19 cellular contexts compared by ENCODE assay signal in the genomic region with DNA sequence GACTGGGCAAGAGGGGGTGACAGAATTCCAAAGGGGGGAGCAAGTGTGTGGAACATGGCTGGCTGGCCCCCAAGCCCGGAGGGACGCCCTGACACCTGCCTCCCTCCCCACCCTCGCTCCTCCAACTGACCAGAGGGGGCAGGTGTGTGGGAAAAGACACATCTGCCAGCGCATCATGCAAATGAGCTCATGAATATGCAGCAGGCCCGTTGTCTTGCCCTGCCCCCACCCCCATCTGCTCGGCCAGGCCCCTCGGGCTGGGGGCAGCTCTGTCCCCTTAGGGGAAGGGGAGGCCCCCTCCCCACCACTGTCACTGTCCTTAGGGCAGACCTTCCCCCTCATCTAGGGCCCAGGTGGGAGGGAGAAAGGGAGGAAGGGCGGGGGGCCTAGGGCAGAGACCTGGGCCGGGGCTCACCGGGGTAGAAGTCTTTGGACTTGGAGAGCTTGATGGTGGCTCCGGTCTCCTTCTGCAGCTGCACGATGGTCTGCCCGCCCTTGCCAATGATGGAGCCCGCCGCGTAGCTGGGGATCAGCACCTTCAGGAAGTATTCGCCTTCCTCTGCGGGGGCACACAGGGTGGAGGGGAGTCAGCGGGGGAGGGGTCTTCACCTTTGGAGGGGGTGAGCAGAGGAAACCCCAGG. TPM values are rescaled to one million over a fixed set of nuclear protein-coding genes. Genes with fewer than 3 reads are reported as not detected.
A peak's percentile ranks its signal among the peaks of the same experiment; 100 is the strongest.
DNase-seq lines count a peak whose midpoint lies in the region; ATAC-seq, FAIRE-seq and TF ChIP-seq lines count a peak whose summit lies in the region.
"Had no signal": no experiment of that assay in that cellular context is flagged by ENCODE, and none has a peak within 500 bp of the region (broad histone marks: within the 10 kb centered on the region; RNA-seq: fewer than 3 reads in every experiment).

No MANE protein-coding gene starts in this region.

- no peak for TF ChIP-seq EP300 in H1 (IDR thresholded peaks at IDR 0.05; ENCODE audit: borderline replicate concordance in 1 of 2, low read depth in 2 of 2, low read length in 2 of 2)

- H4K5ac ChIP-seq in H1 (ENCODE audit: insufficient read length, low read depth, low read length) = no peak overlapping the region

- H3K23me2 ChIP-seq in H1 (ENCODE audit: low read depth, low read length) = peaks cover 6% of the 10 kb centered on the region; the same call in 1 of the 2 replicates

- no peak overlapping the region for H3K4me3 Mint-ChIP-seq in activated CD8-positive, alpha-beta memory T cell treated with anti-CD3 and anti-CD28 coated beads, Interleukin-2, amount 10 ng/mL, durations not matched to agents 7 days and 5 days
- H3K4me3 Mint-ChIP-seq in progenitor cell of endocrine pancreas (ENCODE audit: low read depth) = no peak overlapping the region
- no peak overlapping the region for H3K4me3 Mint-ChIP-seq in naive thymus-derived CD4-positive, alpha-beta T cell
- H3K4me3 Mint-ChIP-seq: activated T-helper 17 cell treated with anti-CD3 and anti-CD28 coated beads, Interleukin-2, amount 50 U/mL, for 72 hours had no signal

- H3K23ac ChIP-seq in H1 (ENCODE audit: insufficient read length) = no peak overlapping the region

- TF ChIP-seq POLR2A in H1 (IDR thresholded peaks at IDR 0.05; ENCODE audit: control extremely low read depth in 1 of 2, low read depth in 2 of 2, low read length in 2 of 2) = no peak
- no peak for TF ChIP-seq POLR2A in lower leg skin (IDR thresholded peaks at IDR 0.05)

- H3K56ac ChIP-seq in H1 (replicated peaks; ENCODE audit: insufficient read length, low read depth, low read length) = no peak overlapping the region

- no peak for FAIRE-seq in H1 (lab: Jason Lieb, UNC)
- FAIRE-seq: endometrium had no signal

- H4K20me1 ChIP-seq in H1 (replicated peaks in 1 of 2; ENCODE audit: control insufficient read depth in 1 of 2, insufficient read depth in 2 of 2, low read length in 2 of 2) = peaks cover 1 to 4% of the 10 kb centered on the region in 2 experiments

- H2BK15ac ChIP-seq in H1 (ENCODE audit: low read length) = no peak overlapping the region

- no peaks in the 10 kb centered on the region for H3K79me2 ChIP-seq in H1 (ENCODE audit: control insufficient read depth in 1 of 2, insufficient read depth in 2 of 2, low read length in 2 of 2)

- no peak overlapping the region for H2BK5ac ChIP-seq in H1 (ENCODE audit: low read depth, low read length)

- DNase-seq in activated CD8-positive, alpha-beta memory T cell treated with anti-CD3 and anti-CD28 coated beads, Interleukin-2, amount 10 ng/mL, durations not matched to agents 7 days and 5 days = no peak
- DNase-seq in activated CD8-positive, alpha-beta memory T cell treated with anti-CD3 and anti-CD28 coated beads for 24 hours = no peak
- DNase-seq in NCI-H82 (lab: John Stamatoyannopoulos, UW) (peak; percentile 67), H1 (ENCODE audit: low read depth in 1 of 2, low spot score in 2 of 2) (peak in 1 of 2 experiments; percentile 83), progenitor cell of endocrine pancreas (ENCODE audit: low spot score, unreplicated experiment) (no peak), lower leg skin (ENCODE audit: low spot score in 2 of 2) (no peak)
- DNase-seq in activated naive CD4-positive, alpha-beta T cell treated with anti-CD3 and anti-CD28 coated beads, Interleukin-2, amount 50 U/mL, for 16 hours = no peak
- no peak for DNase-seq in naive thymus-derived CD4-positive, alpha-beta T cell
- DNase-seq: activated CD4-positive, alpha-beta T cell treated with anti-CD3 and anti-CD28 coated beads, Interleukin-2, amount 50 U/mL, for 1 hour; brain microvascular endothelial cell; DMS153; HCEC 1CT; NCI-H1436; stimulated activated CD4-positive, alpha-beta T cell treated with anti-CD3 and anti-CD28 coated beads, Interleukin-4, amount 100 ng/mL, for 24 hours; stimulated activated naive CD4-positive, alpha-beta T cell had no signal

- no peak overlapping the region for H3K27ac Mint-ChIP-seq in activated CD8-positive, alpha-beta memory T cell treated with anti-CD3 and anti-CD28 coated beads, Interleukin-2, amount 10 ng/mL, durations not matched to agents 7 days and 5 days
- no peak overlapping the region for H3K27ac Mint-ChIP-seq in progenitor cell of endocrine pancreas
- H3K27ac Mint-ChIP-seq in naive thymus-derived CD4-positive, alpha-beta T cell = no peak overlapping the region
- H3K27ac Mint-ChIP-seq: activated T-helper 17 cell treated with anti-CD3 and anti-CD28 coated beads, Interleukin-2, amount 50 U/mL, for 72 hours had no signal

- CTCF ChIA-PET in activated CD8-positive, alpha-beta memory T cell treated with anti-CD3 and anti-CD28 coated beads, Interleukin-2, amount 10 ng/mL, durations not matched to agents 7 days and 5 days (lab: Charles Lee) = no interaction called here
- CTCF ChIA-PET in H1 (lab: Charles Lee; ENCODE audit: partially characterized antibody) = interaction anchor here (0.8 to 2.4 kb wide), 21 partner anchors 8 to 804 kb away, joined by 3 to 8 read pairs (median 3); a partner anchor contains a TSS
- CTCF ChIA-PET in naive thymus-derived CD4-positive, alpha-beta T cell (lab: Charles Lee) = no interaction called here

- no peaks in the 10 kb centered on the region for H3K36me3 Mint-ChIP-seq in activated CD8-positive, alpha-beta memory T cell treated with anti-CD3 and anti-CD28 coated beads, Interleukin-2, amount 10 ng/mL, durations not matched to agents 7 days and 5 days
- H3K36me3 Mint-ChIP-seq in progenitor cell of endocrine pancreas (ENCODE audit: insufficient read depth) = no peaks in the 10 kb centered on the region
- H3K36me3 Mint-ChIP-seq in naive thymus-derived CD4-positive, alpha-beta T cell = peaks cover 0 to 9% (median 0%) of the 10 kb centered on the region in 5 donors

- intact Hi-C loops in naive thymus-derived CD4-positive, alpha-beta T cell (cut with micrococcal nuclease) = no loop called here
- intact Hi-C loops in lower leg skin (cut with DNase I; ENCODE audit: low total_unique reads) = no loop called here

- H3K9me3 ChIP-seq in H1 (ENCODE audit: insufficient read depth in 2 of 2, low read depth in 1 of 2, low read length in 1 of 2) = no peaks in the 10 kb centered on the region
- H3K9me3 ChIP-seq in naive thymus-derived CD4-positive, alpha-beta T cell (ENCODE audit: control insufficient read depth in 2 of 3, low read length in 3 of 3) = no peaks in the 10 kb centered on the region

- 29% methylated on average over 11 of the region's 19 CpGs; no CpG with 5 or more reads in 1 of the 2 experiments for WGBS in H1 (ENCODE audit: extremely low coverage in 1 of 2, insufficient coverage in 1 of 2, insufficient read length in 1 of 2, insufficient replicate concordance in 2 of 2, low coverage in 1 of 2, low lambda C conversion rate in 2 of 2, missing lambda C conversion rate in 1 of 2), 2 experiments
- 15% methylated on average over 19 of the region's 19 CpGs for WGBS in lower leg skin, 2 donors

- TF ChIP-seq RAD21 in H1 (IDR thresholded peaks at IDR 0.05 in 1 of 2, conservative IDR thresholded peaks at IDR 0.05 in 1 of 2; ENCODE audit: low read depth in 2 of 2, low read length in 2 of 2) = peak in 1 of 2 experiments; percentile 33; a peak in 3 of 4 replicates

- peak overlapping the region; percentile 5 to 53 (median 16); a peak in 5 of 8 replicates for H3K4me3 ChIP-seq in H1 (ENCODE audit: extremely low read depth in 1 of 4, insufficient read depth in 2 of 4, low read depth in 3 of 4, low read length in 4 of 4)
- no peak overlapping the region for H3K4me3 ChIP-seq in naive thymus-derived CD4-positive, alpha-beta T cell (ENCODE audit: low read length)
- H3K4me3 ChIP-seq in lower leg skin (ENCODE audit: low read depth, poor library complexity, severe bottlenecking) = no peak overlapping the region

- no peaks in the 10 kb centered on the region for H3K79me1 ChIP-seq in H1 (ENCODE audit: low read depth, low read length)

- 0 out of 2 replicates have a peak overlapping the region, but pooled peaks have one; percentile 65 for H2AK5ac ChIP-seq in H1 (ENCODE audit: low read depth, low read length)

- H3K4me1 Mint-ChIP-seq in activated CD8-positive, alpha-beta memory T cell treated with anti-CD3 and anti-CD28 coated beads, Interleukin-2, amount 10 ng/mL, durations not matched to agents 7 days and 5 days = peaks cover 2% of the 10 kb centered on the region
- H3K4me1 Mint-ChIP-seq in progenitor cell of endocrine pancreas (ENCODE audit: low read depth) = peaks cover 3% of the 10 kb centered on the region
- peaks cover 0 to 6% (median 0%) of the 10 kb centered on the region in 7 donors for H3K4me1 Mint-ChIP-seq in naive thymus-derived CD4-positive, alpha-beta T cell
- H3K4me1 Mint-ChIP-seq: activated T-helper 17 cell treated with anti-CD3 and anti-CD28 coated beads, Interleukin-2, amount 50 U/mL, for 72 hours had no signal

- H3K36me3 ChIP-seq in H1 (ENCODE audit: control insufficient read depth in 2 of 4, insufficient read depth in 4 of 4, low read length in 3 of 4) = peaks cover 0 to 10% (median 3%) of the 10 kb centered on the region in 4 experiments; a peak in 3 of 8 replicates
- no peaks in the 10 kb centered on the region for H3K36me3 ChIP-seq in naive thymus-derived CD4-positive, alpha-beta T cell (ENCODE audit: control insufficient read depth in 2 of 3, insufficient read depth in 3 of 3, low read length in 3 of 3)
- H3K36me3 ChIP-seq: brain microvascular endothelial cell had no signal

- no peak overlapping the region for H4K8ac ChIP-seq in H1 (ENCODE audit: extremely low read depth, insufficient read depth, low read length)

- ATAC-seq in activated CD8-positive, alpha-beta memory T cell treated with anti-CD3 and anti-CD28 coated beads, Interleukin-2, amount 10 ng/mL, durations not matched to agents 7 days and 5 days = peak; percentile 16
- no peak for ATAC-seq in naive thymus-derived CD4-positive, alpha-beta T cell
- ATAC-seq: activated T-helper 17 cell treated with anti-CD3 and anti-CD28 coated beads, Interleukin-2, amount 50 U/mL, for 72 hours had no signal

- no peak overlapping the region for H3K14ac ChIP-seq in H1 (ENCODE audit: insufficient read length)

- H3K27me3 Mint-ChIP-seq in activated CD8-positive, alpha-beta memory T cell treated with anti-CD3 and anti-CD28 coated beads, Interleukin-2, amount 10 ng/mL, durations not matched to agents 7 days and 5 days = peaks cover 37% of the 10 kb centered on the region
- peaks cover 64% of the 10 kb centered on the region for H3K27me3 Mint-ChIP-seq in progenitor cell of endocrine pancreas
- peaks cover 37 to 64% (median 62%) of the 10 kb centered on the region in 5 donors for H3K27me3 Mint-ChIP-seq in naive thymus-derived CD4-positive, alpha-beta T cell

- peak overlapping the region; percentile 48 to 69 for H3K4me2 ChIP-seq in H1 (ENCODE audit: insufficient read depth in 1 of 2, low read depth in 2 of 2, low read length in 2 of 2)

- no peak overlapping the region; the same call in 1 of the 2 replicates for H3K27ac ChIP-seq in H1 (ENCODE audit: low read depth, low read length)
- no peak overlapping the region for H3K27ac ChIP-seq in naive thymus-derived CD4-positive, alpha-beta T cell (ENCODE audit: low read depth, low read length)
- H3K27ac ChIP-seq: brain microvascular endothelial cell had no signal

- H3K27me3 ChIP-seq in H1 (replicated peaks in 1 of 4; ENCODE audit: control insufficient read depth in 3 of 4, extremely low read depth in 1 of 4, insufficient read depth in 3 of 4, low read length in 3 of 4) = peaks cover 0 to 2% (median 0%) of the 10 kb centered on the region in 4 experiments; a peak in 1 of 7 replicates
- H3K27me3 ChIP-seq in naive thymus-derived CD4-positive, alpha-beta T cell (ENCODE audit: control insufficient read depth in 2 of 2, insufficient read depth in 2 of 2, low read length in 2 of 2) = no peaks in the 10 kb centered on the region
- H3K27me3 ChIP-seq: brain microvascular endothelial cell had no signal

- H2BK12ac ChIP-seq in H1 (ENCODE audit: low read depth, low read length) = 0 out of 2 replicates have a peak overlapping the region, but pooled peaks have one; percentile 17

- no peaks in the 10 kb centered on the region for H3K9me3 Mint-ChIP-seq in activated CD8-positive, alpha-beta memory T cell treated with anti-CD3 and anti-CD28 coated beads, Interleukin-2, amount 10 ng/mL, durations not matched to agents 7 days and 5 days (ENCODE audit: low read depth)
- no peaks in the 10 kb centered on the region for H3K9me3 Mint-ChIP-seq in progenitor cell of endocrine pancreas (ENCODE audit: low read depth)
- H3K9me3 Mint-ChIP-seq in naive thymus-derived CD4-positive, alpha-beta T cell = peaks cover 0 to 8% (median 0%) of the 10 kb centered on the region in 11 donors
- H3K9me3 Mint-ChIP-seq: activated T-helper 17 cell treated with anti-CD3 and anti-CD28 coated beads, Interleukin-2, amount 50 U/mL, for 72 hours had no signal

- H3K4me1 ChIP-seq in H1 (replicated peaks in 1 of 4; ENCODE audit: control insufficient read depth in 3 of 4, insufficient read depth in 4 of 4, low read length in 3 of 4) = peaks cover 0 to 11% (median 2%) of the 10 kb centered on the region in 4 experiments; a peak in 5 of 7 replicates
- H3K4me1 ChIP-seq in naive thymus-derived CD4-positive, alpha-beta T cell (ENCODE audit: control insufficient read depth in 2 of 2, insufficient read depth in 2 of 2, low read length in 2 of 2) = no peaks in the 10 kb centered on the region

- TF ChIP-seq CTCF in H1 (IDR thresholded peaks at IDR 0.05; ENCODE audit: control extremely low read depth in 1 of 3, insufficient read depth in 1 of 3, low read depth in 1 of 3, low read length in 3 of 3) (peak; percentile 38 to 71 (median 69)), progenitor cell of endocrine pancreas (IDR thresholded peaks at IDR 0.05; ENCODE audit: unreplicated experiment) (peak; percentile 29), lower leg skin (IDR thresholded peaks at IDR 0.05) (no peak)

- POLR2A ChIA-PET in H1 (lab: Charles Lee; ENCODE audit: partially characterized antibody) = interaction anchor here (0.9 to 2.4 kb wide), 8 partner anchors 8 to 38 kb away, joined by 3 to 8 read pairs (median 4); a partner anchor contains a TSS
- POLR2A ChIA-PET in naive thymus-derived CD4-positive, alpha-beta T cell (lab: Charles Lee) = no interaction called here

- no peak overlapping the region for H3K4ac ChIP-seq in H1 (replicated peaks; ENCODE audit: insufficient read length, low read depth, low read length)

- H2AFZ ChIP-seq in H1 (ENCODE audit: low read length) = no peak overlapping the region

- no peak overlapping the region for H4K91ac ChIP-seq in H1 (replicated peaks; ENCODE audit: insufficient read length, low read length)

- H3K9ac ChIP-seq in H1 (replicated peaks in 1 of 4; ENCODE audit: extremely low read depth in 1 of 4, low read depth in 3 of 4, low read length in 3 of 4) = no peak overlapping the region

- H3K18ac ChIP-seq in H1 (ENCODE audit: extremely low read depth, low read length) = no peak overlapping the region; the same call in 1 of the 2 replicates

- H2BK120ac ChIP-seq in H1 (replicated peaks; ENCODE audit: low read depth, low read length) = no peak overlapping the region

- H2BK20ac ChIP-seq in H1 (ENCODE audit: low read length) = no peak overlapping the region

RNA-seq across cellular contexts. Expression of a gene that starts 12.9 kb away (rescaled TPM):
- under 1 TPM; 0.02 to 0.18 TPM for total RNA-seq in activated CD8-positive, alpha-beta memory T cell treated with anti-CD3 and anti-CD28 coated beads, Interleukin-2, amount 10 ng/mL, durations not matched to agents 7 days and 5 days
- 22.7 and 24.6 TPM in 2 replicates for total RNA-seq in H1 (2021; fragmentation: NEBNext Ultra II Directional; extraction: Animal tissue kit (Norgen Biotek cat#: 25700))
- polyA plus RNA-seq in H1 (2011; rRNA removed) = 3.2 and 4.5 TPM in 2 replicates
- polyA plus RNA-seq in H1 (2011; cell fraction: cytosol; rRNA removed) = 2.7 TPM
- 4.4 TPM for polyA plus RNA-seq in H1 (2011; cell fraction: nucleus; rRNA removed)
- 11.1 to 12.7 TPM (median 11.8 TPM) in 4 replicates for polyA plus RNA-seq in H1 (2012, experiment 1 of 2)
- polyA plus RNA-seq in H1 (2012, experiment 2 of 2) = 10.4 TPM
- 8.0 TPM for polyA plus RNA-seq in H1 (2013, experiment 1 of 2)
- 7.7 TPM for polyA plus RNA-seq in H1 (2013, experiment 2 of 2)
- polyA minus RNA-seq in H1 (2011; rRNA and poly(A)+ RNA removed) = 6.2 and 7.1 TPM in 2 replicates
- 10.1 TPM for polyA minus RNA-seq in H1 (2011; cell fraction: cytosol; rRNA and poly(A)+ RNA removed)
- 4.7 TPM for polyA minus RNA-seq in H1 (2011; cell fraction: nucleus; rRNA and poly(A)+ RNA removed)
- total RNA-seq in progenitor cell of endocrine pancreas (0.44 and 0.53 TPM in 2 replicates), lower leg skin (under 1 TPM; 0.25 to 0.91 (median 0.66) TPM)
- under 1 TPM in 1 of 5 experiments, not detected in 4; 0.19 TPM for total RNA-seq in naive thymus-derived CD4-positive, alpha-beta T cell
- not detected for polyA plus RNA-seq in naive thymus-derived CD4-positive, alpha-beta T cell

RNA-seq across cellular contexts. Expression of a gene that starts 34.6 kb away (rescaled TPM):
- 10 to 100 TPM; 24.4 to 35.1 TPM for total RNA-seq in activated CD8-positive, alpha-beta memory T cell treated with anti-CD3 and anti-CD28 coated beads, Interleukin-2, amount 10 ng/mL, durations not matched to agents 7 days and 5 days
- 16.1 and 17.4 TPM in 2 replicates for total RNA-seq in H1 (2021; fragmentation: NEBNext Ultra II Directional; extraction: Animal tissue kit (Norgen Biotek cat#: 25700))
- 7.8 and 11.5 TPM in 2 replicates for polyA plus RNA-seq in H1 (2011; rRNA removed)
- 10.1 TPM for polyA plus RNA-seq in H1 (2011; cell fraction: cytosol; rRNA removed)
- 28.3 TPM for polyA plus RNA-seq in H1 (2011; cell fraction: nucleus; rRNA removed)
- 8.6 to 11.4 TPM (median 10.5 TPM) in 4 replicates for polyA plus RNA-seq in H1 (2012, experiment 1 of 2)
- 7.5 TPM for polyA plus RNA-seq in H1 (2012, experiment 2 of 2)
- polyA plus RNA-seq in H1 (2013, experiment 1 of 2) = 7.2 TPM
- polyA plus RNA-seq in H1 (2013, experiment 2 of 2) = 7.1 TPM
- polyA minus RNA-seq in H1 (2011; rRNA and poly(A)+ RNA removed) = 4.9 and 6.1 TPM in 2 replicates
- polyA minus RNA-seq in H1 (2011; cell fraction: cytosol; rRNA and poly(A)+ RNA removed) = 11.1 TPM
- polyA minus RNA-seq in H1 (2011; cell fraction: nucleus; rRNA and poly(A)+ RNA removed) = 36.0 TPM
- 22.2 and 23.2 TPM in 2 replicates for total RNA-seq in progenitor cell of endocrine pancreas
- total RNA-seq in naive thymus-derived CD4-positive, alpha-beta T cell = 10 to 100 TPM; 15.5 to 35.8 (median 25.3) TPM
- polyA plus RNA-seq in naive thymus-derived CD4-positive, alpha-beta T cell = 10 to 100 TPM; 10.1 to 12.9 TPM
- 10 to 100 TPM in 2 of 4 donors, 1 to 10 TPM in 2; 7.2 to 14.4 (median 10.4) TPM for total RNA-seq in lower leg skin

RNA-seq across cellular contexts. Expression of a gene that starts 46.1 kb away (rescaled TPM):
- total RNA-seq in activated CD8-positive, alpha-beta memory T cell treated with anti-CD3 and anti-CD28 coated beads, Interleukin-2, amount 10 ng/mL, durations not matched to agents 7 days and 5 days = under 1 TPM in 1 of 2 experiments, not detected in 1; 0.18 TPM
- not detected in 2 replicates for total RNA-seq in H1 (2021; fragmentation: NEBNext Ultra II Directional; extraction: Animal tissue kit (Norgen Biotek cat#: 25700))
- polyA plus RNA-seq in H1 (2011; rRNA removed) = 0.20 and 0.24 TPM in 2 replicates
- 0.09 TPM for polyA plus RNA-seq in H1 (2011; cell fraction: cytosol; rRNA removed)
- 0.56 TPM for polyA plus RNA-seq in H1 (2011; cell fraction: nucleus; rRNA removed)
- polyA plus RNA-seq in H1 (2012, experiment 1 of 2) = 0.13 to 0.17 TPM in 2 of 4 replicates, not detected in the others
- polyA plus RNA-seq in H1 (2012, experiment 2 of 2) = not detected
- 0.10 TPM for polyA plus RNA-seq in H1 (2013, experiment 1 of 2)
- 0.06 TPM for polyA plus RNA-seq in H1 (2013, experiment 2 of 2)
- not detected in 2 replicates for polyA minus RNA-seq in H1 (2011; rRNA and poly(A)+ RNA removed)
- polyA minus RNA-seq in H1 (2011; cell fraction: cytosol; rRNA and poly(A)+ RNA removed) = not detected
- not detected for polyA minus RNA-seq in H1 (2011; cell fraction: nucleus; rRNA and poly(A)+ RNA removed)
- total RNA-seq in progenitor cell of endocrine pancreas (not detected in 2 replicates), lower leg skin (not detected)
- not detected for total RNA-seq in naive thymus-derived CD4-positive, alpha-beta T cell
- polyA plus RNA-seq in naive thymus-derived CD4-positive, alpha-beta T cell = not detected
- total RNA-seq: activated T-helper 17 cell treated with anti-CD3 and anti-CD28 coated beads, Interleukin-2, amount 50 U/mL, for 72 hours; renal cortical epithelial cell; T-helper 2 cell treated with Interferon-gamma antibody and Interleukin-4, amounts not matched to agents 100 ng/mL and 5 ng/mL, for 36 hours had no signal

RNA-seq across cellular contexts. Expression of a gene that starts 58.3 kb away (rescaled TPM):
- total RNA-seq in activated CD8-positive, alpha-beta memory T cell treated with anti-CD3 and anti-CD28 coated beads, Interleukin-2, amount 10 ng/mL, durations not matched to agents 7 days and 5 days = 10 to 100 TPM; 13.0 to 13.8 TPM
- 11.1 and 12.6 TPM in 2 replicates for total RNA-seq in H1 (2021; fragmentation: NEBNext Ultra II Directional; extraction: Animal tissue kit (Norgen Biotek cat#: 25700))
- 3.2 and 5.8 TPM in 2 replicates for polyA plus RNA-seq in H1 (2011; rRNA removed)
- polyA plus RNA-seq in H1 (2011; cell fraction: cytosol; rRNA removed) = 2.2 TPM
- polyA plus RNA-seq in H1 (2011; cell fraction: nucleus; rRNA removed) = 6.4 TPM
- polyA plus RNA-seq in H1 (2012, experiment 1 of 2) = 7.3 to 9.2 TPM (median 8.6 TPM) in 4 replicates
- polyA plus RNA-seq in H1 (2012, experiment 2 of 2) = 5.3 TPM
- 10.5 TPM for polyA plus RNA-seq in H1 (2013, experiment 1 of 2)
- polyA plus RNA-seq in H1 (2013, experiment 2 of 2) = 10.1 TPM
- 0.54 and 0.79 TPM in 2 replicates for polyA minus RNA-seq in H1 (2011; rRNA and poly(A)+ RNA removed)
- polyA minus RNA-seq in H1 (2011; cell fraction: cytosol; rRNA and poly(A)+ RNA removed) = 2.7 TPM
- polyA minus RNA-seq in H1 (2011; cell fraction: nucleus; rRNA and poly(A)+ RNA removed) = 1.6 TPM
- total RNA-seq in progenitor cell of endocrine pancreas (11.1 and 11.8 TPM in 2 replicates), lower leg skin (1 to 10 TPM; 2.0 to 8.0 (median 7.2) TPM)
- total RNA-seq in naive thymus-derived CD4-positive, alpha-beta T cell = 10 to 100 TPM in 3 of 5 experiments, 1 to 10 TPM in 2; 7.0 to 14.5 (median 11.2) TPM
- under 1 TPM; 0.15 to 0.40 TPM for polyA plus RNA-seq in naive thymus-derived CD4-positive, alpha-beta T cell

Comparison
In these comparisons a context has a peak if more than half of its experiments do, and no peak if none do; other contexts are left out.
1. H3K4me3 ChIP-seq: peak in H1 (4 of 4); none in naive thymus-derived CD4-positive, alpha-beta T cell (single experiment) and lower leg skin (single experiment).
2. CTCF ChIP-seq: peak in H1 (3 of 3) and progenitor cell of endocrine pancreas (single experiment); none in lower leg skin (0 of 3).
3. RNA of a gene that starts 12.9 kb away (total RNA-seq): 22.7 to 24.6 TPM in H1; 0.25 to 0.91 TPM in lower leg skin, 0.44 to 0.53 TPM in progenitor cell of endocrine pancreas, 0.02 to 0.18 TPM in activated CD8-positive, alpha-beta memory T cell treated with anti-CD3 and anti-CD28 coated beads, Interleukin-2, amount 10 ng/mL, durations not matched to agents 7 days and 5 days and 0.19 TPM in naive thymus-derived CD4-positive, alpha-beta T cell; every median in the first group is over 10 times any median in the second.